ENCODE assay signal across 15 cellular contexts in the genomic region with DNA sequence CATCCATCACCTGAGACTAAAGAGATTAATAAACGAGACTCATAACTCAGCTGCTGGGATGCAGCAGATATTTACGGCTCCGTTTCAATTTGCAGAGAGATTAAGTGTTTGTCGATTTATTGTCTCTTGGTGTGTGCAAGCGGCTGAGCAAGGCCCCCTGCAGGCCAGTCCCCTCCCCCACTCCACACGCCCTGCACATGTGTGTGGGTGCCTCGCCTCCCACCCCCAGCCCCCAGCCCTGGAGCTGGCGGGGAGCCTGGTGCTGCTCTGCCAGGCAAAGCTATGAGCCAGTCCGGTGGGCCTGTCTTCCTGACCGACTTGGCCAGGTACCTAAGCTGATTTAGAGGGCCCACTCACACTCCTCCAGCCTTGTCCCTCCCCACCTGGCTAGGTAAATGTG.
"Had no signal": no experiment of that assay in that cellular context is flagged by ENCODE, and none has a peak within 500 bp of the region (broad histone marks: within the 10 kb centered on the region; RNA-seq: fewer than 3 reads in every experiment).

No MANE protein-coding gene starts in this region.

- H3K4me1 ChIP-seq: colonic mucosa, esophagus muscularis mucosa had no signal

- H3K36me3 ChIP-seq: colonic mucosa, esophagus muscularis mucosa had no signal

- ATAC-seq: activated CD8-positive, alpha-beta T cell treated with anti-CD3 and anti-CD28 coated beads for 36 hours; activated naive CD4-positive, alpha-beta T cell treated with anti-CD3 and anti-CD28 coated beads, Interleukin-2, amount 50 U/mL, for 72 hours; left lobe of liver; stimulated activated effector memory CD8-positive, alpha-beta T cell treated with anti-CD3 and anti-CD28 coated beads, Interleukin-12 subunit alpha, Interleukin-12 subunit beta, amount 100 ng/mL, for 72 hours; WTC11 had no signal

- H3K27ac Mint-ChIP-seq: activated CD8-positive, alpha-beta T cell treated with anti-CD3 and anti-CD28 coated beads for 36 hours; activated naive CD4-positive, alpha-beta T cell treated with anti-CD3 and anti-CD28 coated beads, Interleukin-2, amount 50 U/mL, for 72 hours; stimulated activated effector memory CD8-positive, alpha-beta T cell treated with anti-CD3 and anti-CD28 coated beads, Interleukin-12 subunit alpha, Interleukin-12 subunit beta, amount 100 ng/mL, for 72 hours; WTC11 had no signal

- H3K27me3 ChIP-seq: colonic mucosa had no signal

- DNase-seq: activated CD4-positive, alpha-beta T cell treated with anti-CD3 and anti-CD28 coated beads for 48 hours; activated CD8-positive, alpha-beta memory T cell treated with anti-CD3 and anti-CD28 coated beads, Interleukin-2, amount 50 U/mL, for 4 hours; activated CD8-positive, alpha-beta T cell treated with anti-CD3 and anti-CD28 coated beads for 36 hours; activated effector memory CD4-positive, alpha-beta T cell treated with anti-CD3 and anti-CD28 coated beads, Interleukin-2, amount 50 U/mL, for 16 hours; activated T-cell treated with anti-CD3 and anti-CD28 coated beads, Interleukin-2, amount 50 U/mL, for 48 hours; amniotic stem cell; caudate nucleus; colonic mucosa; hippocampal formation; occipital lobe had no signal

- H3K4me3 ChIP-seq: colonic mucosa, esophagus muscularis mucosa had no signal

- H3K27ac ChIP-seq: colonic mucosa, esophagus muscularis mucosa had no signal

- H3K4me3 Mint-ChIP-seq: activated CD8-positive, alpha-beta T cell treated with anti-CD3 and anti-CD28 coated beads for 36 hours; stimulated activated effector memory CD8-positive, alpha-beta T cell treated with anti-CD3 and anti-CD28 coated beads, Interleukin-12 subunit alpha, Interleukin-12 subunit beta, amount 100 ng/mL, for 72 hours; WTC11 had no signal

- H3K9me3 ChIP-seq: colonic mucosa, esophagus muscularis mucosa had no signal

- H3K9me3 Mint-ChIP-seq: activated CD8-positive, alpha-beta T cell treated with anti-CD3 and anti-CD28 coated beads for 36 hours; activated naive CD4-positive, alpha-beta T cell treated with anti-CD3 and anti-CD28 coated beads, Interleukin-2, amount 50 U/mL, for 72 hours; stimulated activated effector memory CD8-positive, alpha-beta T cell treated with anti-CD3 and anti-CD28 coated beads, Interleukin-12 subunit alpha, Interleukin-12 subunit beta, amount 100 ng/mL, for 72 hours; WTC11 had no signal

- H3K4me1 Mint-ChIP-seq: stimulated activated effector memory CD8-positive, alpha-beta T cell treated with anti-CD3 and anti-CD28 coated beads, Interleukin-12 subunit alpha, Interleukin-12 subunit beta, amount 100 ng/mL, for 72 hours had no signal

- H3K36me3 Mint-ChIP-seq: activated naive CD4-positive, alpha-beta T cell treated with anti-CD3 and anti-CD28 coated beads, Interleukin-2, amount 50 U/mL, for 72 hours; stimulated activated effector memory CD8-positive, alpha-beta T cell treated with anti-CD3 and anti-CD28 coated beads, Interleukin-12 subunit alpha, Interleukin-12 subunit beta, amount 100 ng/mL, for 72 hours; WTC11 had no signal
